ENCODE assay signal across 17 cellular contexts in the genomic region with DNA sequence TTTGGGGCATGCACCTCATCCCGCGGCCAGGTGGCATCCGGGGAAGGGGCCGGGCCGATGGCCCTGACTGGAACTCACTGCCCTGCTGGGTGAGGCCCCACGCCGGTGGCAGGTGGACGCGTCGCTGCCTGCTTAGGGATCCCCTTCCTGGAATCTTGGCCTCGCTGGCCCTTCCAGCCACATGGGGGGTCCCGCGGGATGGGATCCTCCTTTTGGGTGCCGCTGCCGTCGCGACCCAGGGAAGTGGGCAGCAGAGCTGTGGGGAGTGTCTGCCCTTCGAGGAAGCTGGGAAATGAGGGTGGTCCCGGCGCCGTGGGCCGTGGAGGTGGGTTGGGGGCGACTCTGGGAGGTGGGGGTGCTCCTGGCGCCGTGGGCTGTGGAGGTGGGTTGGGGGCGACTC. TPM values are rescaled to one million over a fixed set of nuclear protein-coding genes. Genes with fewer than 3 reads are reported as not detected.
DNase-seq lines count a peak whose midpoint lies in the region; ATAC-seq and TF ChIP-seq lines count a peak whose summit lies in the region.
"Had no signal": no experiment of that assay in that cellular context is flagged by ENCODE, and none has a peak within 500 bp of the region (broad histone marks: within the 10 kb centered on the region; RNA-seq: fewer than 3 reads in every experiment).

No MANE protein-coding gene starts in this region.

- intact Hi-C loops in Calu3 (cut with micrococcal nuclease; ENCODE audit: unreplicated experiment), result no loop called here
- intact Hi-C loops in ascending aorta (cut with DNase I), result no loop called here
- intact Hi-C loops in left lung (cut with DNase I), result no loop called here
- intact Hi-C loops in stomach (cut with DNase I; ENCODE audit: low total_unique reads), result no loop called here

- 47 to 72% (median 60%) methylated on average over 6 to 26 of the region's 26 CpGs for WGBS in stomach, 5 donors

- H3K9me3 Mint-ChIP-seq in Calu3 (ENCODE audit: low read depth, unreplicated experiment), result no peaks in the 10 kb centered on the region
- H3K9me3 Mint-ChIP-seq: activated naive CD4-positive, alpha-beta T cell treated with anti-CD3 and anti-CD28 coated beads, Interleukin-2, amount 10 ng/mL, durations not matched to agents 7 days and 5 days; HFFc6; naive B cell had no signal

- H3K4me1 ChIP-seq in ascending aorta, result peaks cover 15 to 60% of the 10 kb centered on the region in 2 donors
- H3K4me1 ChIP-seq in left lung, result peaks cover 3 to 42% of the 10 kb centered on the region in 2 donors
- peaks cover 30 to 69% (median 48%) of the 10 kb centered on the region in 4 donors for H3K4me1 ChIP-seq in stomach

- no peaks in the 10 kb centered on the region for H3K27me3 Mint-ChIP-seq in Calu3 (ENCODE audit: unreplicated experiment)

- peak overlapping the region; percentile 83 for H3K27ac Mint-ChIP-seq in Calu3 (ENCODE audit: unreplicated experiment)
- H3K27ac Mint-ChIP-seq: activated naive CD4-positive, alpha-beta T cell treated with anti-CD3 and anti-CD28 coated beads, Interleukin-2, amount 10 ng/mL, durations not matched to agents 7 days and 5 days; HFFc6 had no signal

- TF ChIP-seq EP300 in stomach (IDR thresholded peaks at IDR 0.05), result no peak

- TF ChIP-seq POLR2A in stomach (IDR thresholded peaks at IDR 0.05) (no peak), GM18505 (IDR thresholded peaks at IDR 0.05; ENCODE audit: borderline replicate concordance, extremely low read depth, insufficient read depth, insufficient read length) (no peak)

- TF ChIP-seq CTCF in Calu3 (IDR thresholded peaks at IDR 0.05; ENCODE audit: unreplicated experiment) (no peak), ascending aorta (IDR thresholded peaks at IDR 0.05) (no peak), left lung (IDR thresholded peaks at IDR 0.05) (no peak), stomach (IDR thresholded peaks at IDR 0.05) (no peak)

- H3K4me3 ChIP-seq in ascending aorta (peak overlapping the region in 1 of 2 donors; percentile 37), left lung (no peak overlapping the region), stomach (peak overlapping the region in 1 of 4 donors; percentile 35)
- H3K4me3 ChIP-seq: lung had no signal

- H3K27ac ChIP-seq in ascending aorta (peak overlapping the region; percentile 59 to 65), left lung (peak overlapping the region in 1 of 2 donors; percentile 85), stomach (peak overlapping the region; percentile 82 to 95 (median 88))

- ATAC-seq in left lung (peak; percentile 5), HG02885 (IDR thresholded peaks at IDR 0.05; ENCODE audit: poor library complexity, unreplicated experiment) (no peak), GM19328 (IDR thresholded peaks at IDR 0.05; ENCODE audit: unreplicated experiment) (no peak), GM18505 (IDR thresholded peaks at IDR 0.05; ENCODE audit: unreplicated experiment) (no peak), GM18861 (IDR thresholded peaks at IDR 0.05; ENCODE audit: unreplicated experiment) (no peak)
- ATAC-seq: activated CD4-positive, CD25-positive, alpha-beta regulatory T cell treated with anti-CD3 and anti-CD28 coated beads, Interleukin-2, amount 50 U/mL, for 24 hours had no signal

- H3K27me3 ChIP-seq in ascending aorta, result no peaks in the 10 kb centered on the region
- H3K27me3 ChIP-seq in left lung, result peaks cover 0 to 4% of the 10 kb centered on the region in 2 donors
- H3K27me3 ChIP-seq in stomach, result no peaks in the 10 kb centered on the region

- H3K36me3 Mint-ChIP-seq in Calu3 (ENCODE audit: insufficient read depth, unreplicated experiment), result peaks cover 52% of the 10 kb centered on the region
- H3K36me3 Mint-ChIP-seq: activated naive CD4-positive, alpha-beta T cell treated with anti-CD3 and anti-CD28 coated beads, Interleukin-2, amount 10 ng/mL, durations not matched to agents 7 days and 5 days had no signal

- BruUV-seq in Calu3 (replicated peaks; lab: Mats Ljungman, UMichigan), result no TSS peak

- peaks cover 34% of the 10 kb centered on the region for H3K4me1 Mint-ChIP-seq in Calu3 (ENCODE audit: low read depth, unreplicated experiment)

- CTCF ChIA-PET in Calu3 (lab: Charles Lee), result interaction anchor here (0.6 to 1.4 kb wide), 3 partner anchors 13 to 321 kb away, joined by 3 to 4 read pairs (median 4); no protein-coding TSS in a partner anchor

- peak overlapping the region; percentile 70 for H3K4me3 Mint-ChIP-seq in Calu3 (ENCODE audit: low read depth, unreplicated experiment)
- H3K4me3 Mint-ChIP-seq: activated naive CD4-positive, alpha-beta T cell treated with anti-CD3 and anti-CD28 coated beads, Interleukin-2, amount 10 ng/mL, durations not matched to agents 7 days and 5 days; HFFc6 had no signal

- DNase-seq in Calu3, result no peak
- no peak for DNase-seq in ascending aorta (ENCODE audit: low spot score in 2 of 2)
- no peak for DNase-seq in left lung
- DNase-seq in stomach, result no peak
- DNase-seq: activated naive CD4-positive, alpha-beta T cell treated with anti-CD3 and anti-CD28 coated beads, Interleukin-2, amount 10 ng/mL, durations not matched to agents 7 days and 5 days; activated T-cell treated with anti-CD3 and anti-CD28 coated beads, Interleukin-2, amount 50 U/mL, for 48 hours; glutamatergic neuron; HFFc6; naive B cell; NCI-H526; stimulated activated CD4-positive, alpha-beta T cell treated with anti-CD3 and anti-CD28 coated beads, Interleukin-2, amount 100 ng/mL, for 48 hours had no signal

- no peaks in the 10 kb centered on the region for H3K9me3 ChIP-seq in ascending aorta
- no peaks in the 10 kb centered on the region for H3K9me3 ChIP-seq in left lung
- no peaks in the 10 kb centered on the region for H3K9me3 ChIP-seq in stomach

- H3K36me3 ChIP-seq in ascending aorta, result peaks cover 51 to 71% of the 10 kb centered on the region in 2 donors
- H3K36me3 ChIP-seq in left lung, result peaks cover 0 to 76% of the 10 kb centered on the region in 2 donors
- H3K36me3 ChIP-seq in stomach, result peaks cover 36 to 72% (median 47%) of the 10 kb centered on the region in 4 donors

RNA-seq across cellular contexts. Expression of gene METRNL, which starts 12.8 kb away (rescaled TPM):
- total RNA-seq in Calu3 (2022), result 29.0 and 40.9 TPM in 2 replicates
- total RNA-seq in ascending aorta, result 257 TPM
- 10 to 100 TPM; 53.0 to 61.8 TPM for total RNA-seq in left lung
- 100 to 1,000 TPM in 2 of 5 donors, 10 to 100 TPM in 3; 25.7 to 452 (median 55.4) TPM for total RNA-seq in stomach
- polyA plus RNA-seq in stomach, result 10 to 100 TPM; 29.3 to 49.1 (median 35.9) TPM
